19 cellular contexts compared by ENCODE assay signal in genomic region chr12:70815056-70815455, GRCh38.
"Had no signal": no experiment of that assay in that cellular context is flagged by ENCODE, and none has a peak within 500 bp of the region (broad histone marks: within the 10 kb centered on the region; RNA-seq: fewer than 3 reads in every experiment).

No MANE protein-coding gene starts in this region.

- H3K4me1 Mint-ChIP-seq: T-cell had no signal

- H3K27ac ChIP-seq: SJCRH30 had no signal

- H3K9me3 ChIP-seq: Peyer's patch, SJCRH30 had no signal

- H3K27me3 ChIP-seq: MG63, Peyer's patch, SJCRH30 had no signal

- H3K27ac Mint-ChIP-seq: T-cell had no signal

- H3K4me3 Mint-ChIP-seq: T-cell had no signal

- DNase-seq: KBM-7, MG63, NCI-H1092, NCI-H1105 treated with DMSO at 0.1 percent for 48 hours, NCI-H1417 treated with DMSO at 0.1 percent for 48 hours, NCI-H146, NCI-H1694 treated with DMSO at 0.1 percent for 48 hours, NCI-H1930, NCI-H2081, NCI-H2107, NCI-H2227 treated with DMSO at 0.1 percent for 48 hours, NCI-H524, NCI-H526 treated with DMSO at 0.1 percent for 48 hours, NCI-H748 treated with DMSO at 0.1 percent for 48 hours, Peyer's patch, SHP77 treated with DMSO at 0.1 percent for 48 hours, SJCRH30, SW 1271, T-cell had no signal

- H3K4me3 ChIP-seq: MG63, Peyer's patch, SJCRH30 had no signal

- H3K36me3 Mint-ChIP-seq: T-cell had no signal

- H3K36me3 ChIP-seq: MG63, Peyer's patch, SJCRH30 had no signal

- H3K4me1 ChIP-seq: SJCRH30 had no signal
